Comparison of ENCODE assay signal across 8 cellular contexts in genomic region chr1:111755321-111756123, GRCh38. TPM values are rescaled to one million over a fixed set of nuclear protein-coding genes. Genes with fewer than 3 reads are reported as not detected.
DNase-seq lines count a peak whose midpoint lies in the region; ATAC-seq and TF ChIP-seq lines count a peak whose summit lies in the region.

DDX20 (plus strand) TSS chr1:111755901; CDS start chr1:111755925, 24 bp downstream.

- DNase-seq in NCI-H128 (lab: John Stamatoyannopoulos, UW; ENCODE audit: unreplicated experiment) (peak; percentile 93), Right ventricle myocardium inferior (ENCODE audit: missing footprints) (peak; percentile 97), trophoblast cell (peak; percentile 94 to 97), transverse colon (peak; percentile 95)
- peak; percentile 86 for DNase-seq in activated naive CD8-positive, alpha-beta T cell treated with anti-CD3 and anti-CD28 coated beads, Interleukin-2, amount 50 U/mL, for 16 hours (ENCODE audit: low read depth, low spot score)

- H3K9me3 ChIP-seq in SU-DHL-6 (ENCODE audit: insufficient read depth, low read length) = no peaks in the 10 kb centered on the region
- no peaks in the 10 kb centered on the region for H3K9me3 ChIP-seq in trophoblast cell (ENCODE audit: insufficient read depth, low read depth, low read length)
- no peaks in the 10 kb centered on the region for H3K9me3 ChIP-seq in transverse colon

- no peaks in the 10 kb centered on the region for H3K9me2 ChIP-seq in SU-DHL-6 (replicated peaks; ENCODE audit: insufficient read depth, low read length)

- H4K91ac ChIP-seq in trophoblast cell (ENCODE audit: low read depth, low read length) = peak within 1 kb of the TSS; percentile 53

- H3K4me3 ChIP-seq in SU-DHL-6 (ENCODE audit: insufficient read depth, low read length, poor library complexity, severe bottlenecking) (peak within 1 kb of the TSS; percentile 67), trophoblast cell (ENCODE audit: low read depth, low read length) (peak within 1 kb of the TSS; percentile 97), transverse colon (peak within 1 kb of the TSS; percentile 58 to 87 (median 74))

- H3K36me3 ChIP-seq in SU-DHL-6 (ENCODE audit: low read length) (peaks cover 17% of the 10 kb centered on the region; the same call in 1 of the 2 replicates), trophoblast cell (ENCODE audit: control insufficient read depth in 1 of 2, insufficient read depth in 2 of 2, low read length in 2 of 2) (no peaks in the 10 kb centered on the region), transverse colon (peaks cover 0 to 2% (median 1%) of the 10 kb centered on the region in 4 donors)

- H2BK12ac ChIP-seq in trophoblast cell (ENCODE audit: low read length) = no peak within 1 kb of the TSS

- H3K4ac ChIP-seq in trophoblast cell (ENCODE audit: low read depth, low read length) = peak within 1 kb of the TSS; percentile 64

- H3K23ac ChIP-seq in trophoblast cell (ENCODE audit: low read length) = no peak within 1 kb of the TSS

- no peaks in the 10 kb centered on the region for H3F3A ChIP-seq in SU-DHL-6 (ENCODE audit: insufficient read depth)

- peak; percentile 61 for TF ChIP-seq POLR2A in transverse colon (IDR thresholded peaks at IDR 0.05)

- H3K79me2 ChIP-seq in SU-DHL-6 (ENCODE audit: insufficient read depth, low read length) (peaks cover 33% of the 10 kb centered on the region), trophoblast cell (ENCODE audit: control insufficient read depth, insufficient read depth, low read length, poor library complexity) (peaks cover 4% of the 10 kb centered on the region)

- H3K4me2 ChIP-seq in SU-DHL-6 (ENCODE audit: low read depth, low read length, poor library complexity, severe bottlenecking) (peak within 1 kb of the TSS; percentile 66), trophoblast cell (ENCODE audit: low read length) (peak within 1 kb of the TSS; percentile 94)

- peak within 1 kb of the TSS; percentile 37 for H2BK5ac ChIP-seq in trophoblast cell (ENCODE audit: low read depth, low read length, poor library complexity)

- peak within 1 kb of the TSS; percentile 83 for H3K14ac ChIP-seq in trophoblast cell (ENCODE audit: low read length)

- H2AK5ac ChIP-seq in trophoblast cell (ENCODE audit: low read length) = no peak within 1 kb of the TSS

- H2BK120ac ChIP-seq in trophoblast cell (ENCODE audit: insufficient read depth, low read length, poor library complexity) = peak within 1 kb of the TSS; percentile 65

- no peaks in the 10 kb centered on the region; the same call in 1 of the 2 replicates for H4K20me1 ChIP-seq in SU-DHL-6 (ENCODE audit: low read depth, low read length)

- H2AFZ ChIP-seq in SU-DHL-6 (ENCODE audit: low read depth, low read length, severe bottlenecking) (peak within 1 kb of the TSS; percentile 52), trophoblast cell (ENCODE audit: insufficient read depth, low read length, poor library complexity) (peak within 1 kb of the TSS; percentile 89)

- TF ChIP-seq CTCF in GM12873 (IDR thresholded peaks at IDR 0.05; ENCODE audit: insufficient read depth, low read depth, low read length, missing control alignments) = peak; percentile 90
- TF ChIP-seq CTCF in SU-DHL-6 (IDR thresholded peaks at IDR 0.05; ENCODE audit: insufficient read depth, low read length, poor library complexity, severe bottlenecking) = peak; percentile 91
- TF ChIP-seq CTCF in transverse colon (IDR thresholded peaks at IDR 0.05) = peak; percentile 79 to 97 (median 86)

- H4K8ac ChIP-seq in trophoblast cell (ENCODE audit: low read depth, low read length) = peak within 1 kb of the TSS; percentile 89

- H3K27me3 ChIP-seq in SU-DHL-6 (ENCODE audit: low read length) = no peaks in the 10 kb centered on the region
- no peaks in the 10 kb centered on the region for H3K27me3 ChIP-seq in trophoblast cell (ENCODE audit: insufficient read depth, low read length)
- H3K27me3 ChIP-seq in transverse colon = no peaks in the 10 kb centered on the region

- in situ Hi-C loops in transverse colon (cut with MboI; ENCODE audit: low pct_ligation_motif_present in 1 of 4, low pct_unique_long_range_greater_than_20kb in 1 of 4, low sequenced_read_pairs in 3 of 4) = loop anchor here in 3 of 4 donors (10.0 to 25.0 kb wide), 4 partner anchors 241 to 543 kb away; partner anchors contain the start of genes ADORA3 (in 1 of the 3), DENND2D (in 1 of the 3) and TMIGD3 (in 1 of the 3)

- peak within 1 kb of the TSS; percentile 33 for H3K18ac ChIP-seq in trophoblast cell (ENCODE audit: low read length)

- ATAC-seq in HG02759 (IDR thresholded peaks at IDR 0.05; ENCODE audit: unreplicated experiment) (peak; percentile 93), Right ventricle myocardium inferior (peak; percentile 98)

- intact Hi-C loops in Right ventricle myocardium inferior (cut with DNase I) (loop anchor here (1.0 to 10.0 kb wide), 3 partner anchors 40 to 791 kb away; partner anchors contain the start of gene LRIF1), transverse colon (cut with DNase I; ENCODE audit: low total_unique reads) (loop anchor here (10.0 kb wide), 1 partner anchor 251 kb away; the partner anchor contains the start of genes ADORA3 and TMIGD3)

- peak within 1 kb of the TSS; percentile 55 for H4K12ac ChIP-seq in trophoblast cell (ENCODE audit: low read depth, low read length)

- H3K9ac ChIP-seq in SU-DHL-6 (ENCODE audit: low read length) = peak within 1 kb of the TSS; percentile 73
- peak within 1 kb of the TSS; percentile 97 for H3K9ac ChIP-seq in trophoblast cell (ENCODE audit: low read length)

- WGBS in trophoblast cell (ENCODE audit: extremely low coverage, insufficient coverage, insufficient read length) = no CpG with 5 or more reads among the region's 67 CpGs
- WGBS in transverse colon (ENCODE audit: low coverage in 1 of 2), 2 donors = 1% methylated on average over 14 to 57 of the region's 67 CpGs

- H3K79me1 ChIP-seq in trophoblast cell (ENCODE audit: low read length) = peaks cover 4% of the 10 kb centered on the region

- H3K4me1 ChIP-seq in trophoblast cell (ENCODE audit: control insufficient read depth in 1 of 2, insufficient read depth in 2 of 2, low read length in 2 of 2) = peaks cover 2 to 4% of the 10 kb centered on the region in 2 experiments
- peaks cover 0 to 33% (median 22%) of the 10 kb centered on the region in 4 donors for H3K4me1 ChIP-seq in transverse colon

- TF ChIP-seq EP300 in transverse colon (IDR thresholded peaks at IDR 0.05; ENCODE audit: low read depth) = no peak

- H3K27ac ChIP-seq in SU-DHL-6 (ENCODE audit: low read depth, low read length) (peak within 1 kb of the TSS; percentile 75), trophoblast cell (ENCODE audit: low read depth, low read length) (peak within 1 kb of the TSS; percentile 85), transverse colon (peak within 1 kb of the TSS; percentile 87 to 96 (median 89))

RNA-seq across cellular contexts. Expression of gene DDX20, which starts in this region (rescaled TPM):
- 6.6 TPM for total RNA-seq in Right ventricle myocardium inferior
- 9.1 and 9.7 TPM in 2 replicates for polyA plus RNA-seq in trophoblast cell (2013)
- total RNA-seq in transverse colon = 10 to 100 TPM in 2 of 4 donors, 1 to 10 TPM in 2; 7.1 to 17.1 (median 12.2) TPM

Comparison
In these comparisons a context has a peak if more than half of its experiments do, and no peak if none do; other contexts are left out.
1. Peak in every context shown above with its lines: DNase-seq, ATAC-seq, H3K4me3 ChIP-seq and H3K27ac ChIP-seq.